ENCODE assay signal across 1 cellular context in the genomic region with DNA sequence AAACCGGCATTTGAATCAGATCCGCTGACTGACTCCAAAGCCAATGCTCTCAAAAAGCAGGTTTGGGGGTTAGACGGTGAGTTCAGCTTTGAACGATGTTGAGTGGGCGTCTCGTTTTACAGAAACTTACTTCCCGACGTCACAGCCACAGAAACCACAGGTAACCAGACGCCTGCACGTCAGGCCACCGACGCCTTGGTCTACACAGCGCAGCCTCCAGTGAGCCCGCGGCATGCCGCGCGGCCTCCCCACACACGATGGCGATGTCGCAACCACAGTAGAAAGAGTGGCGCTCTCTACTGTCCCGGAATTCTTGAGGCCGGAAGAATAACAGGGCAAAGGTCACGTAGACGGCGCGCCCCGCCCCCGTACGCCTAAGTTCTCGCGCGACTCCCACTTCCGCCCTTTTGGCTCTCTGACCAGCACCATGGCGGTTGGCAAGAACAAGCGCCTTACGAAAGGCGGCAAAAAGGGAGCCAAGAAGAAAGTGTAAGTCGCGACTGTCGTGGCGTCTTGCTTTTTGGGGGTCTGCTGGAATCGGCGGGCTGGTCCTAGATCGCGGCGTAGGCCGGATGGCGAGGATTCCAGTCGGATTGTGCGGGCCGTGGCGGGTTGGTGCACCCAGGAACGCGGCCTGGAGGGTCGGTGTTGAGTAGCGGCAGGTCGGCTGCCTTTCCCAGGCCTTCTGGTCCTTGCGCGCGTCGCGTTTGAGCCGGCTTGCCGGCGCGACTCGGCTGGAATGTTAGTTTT.
A peak's percentile ranks its signal among the peaks of the same experiment; 100 is the strongest.
TF ChIP-seq lines count a peak whose summit lies in the region.

A gene (plus strand): TSS at position 403 of the 750 bp plus-strand sequence. CDS start 25 bp downstream, at position 428.

TF ChIP-seq in HepG2, 621 proteins besides CTCF, POLR2A, EP300 and RAD21 (continued from another document and continues in another):
- TF ChIP-seq, protein P1, sequence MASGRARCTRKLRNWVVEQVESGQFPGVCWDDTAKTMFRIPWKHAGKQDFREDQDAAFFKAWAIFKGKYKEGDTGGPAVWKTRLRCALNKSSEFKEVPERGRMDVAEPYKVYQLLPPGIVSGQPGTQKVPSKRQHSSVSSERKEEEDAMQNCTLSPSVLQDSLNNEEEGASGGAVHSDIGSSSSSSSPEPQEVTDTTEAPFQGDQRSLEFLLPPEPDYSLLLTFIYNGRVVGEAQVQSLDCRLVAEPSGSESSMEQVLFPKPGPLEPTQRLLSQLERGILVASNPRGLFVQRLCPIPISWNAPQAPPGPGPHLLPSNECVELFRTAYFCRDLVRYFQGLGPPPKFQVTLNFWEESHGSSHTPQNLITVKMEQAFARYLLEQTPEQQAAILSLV (CRISPR knock-in tag; IDR thresholded peaks at IDR 0.05; ENCODE audit: borderline replicate concordance): peak; percentile 95; the same call in 1 of the 2 replicates
- TF ChIP-seq ZNF598 (CRISPR knock-in tag; IDR thresholded peaks at IDR 0.05; ENCODE audit: borderline replicate concordance) (peak; percentile 93), ZNF703 (CRISPR knock-in tag; IDR thresholded peaks at IDR 0.05; ENCODE audit: borderline replicate concordance) (0 out of 2 replicates have a peak, but pooled peaks have one; percentile 72), ZFP1 (CRISPR knock-in tag; IDR thresholded peaks at IDR 0.05) (peak; percentile 74; the same call in 1 of the 2 replicates), MAZ (IDR thresholded peaks at IDR 0.05; ENCODE audit: borderline replicate concordance, low read depth, low read length) (no peak), MAZ (CRISPR knock-in tag; IDR thresholded peaks at IDR 0.05; ENCODE audit: low read depth) (peak; percentile 90), ZNF564 (CRISPR knock-in tag; IDR thresholded peaks at IDR 0.05) (peak; percentile 89), FIP1L1 (IDR thresholded peaks at IDR 0.05; ENCODE audit: borderline replicate concordance, insufficient read depth, low read depth, low read length) (peak; percentile 65; the same call in 1 of the 2 replicates), ISX (CRISPR knock-in tag; conservative IDR thresholded peaks at IDR 0.05) (peak; percentile 93; the same call in 1 of the 2 replicates), GTF3A (CRISPR knock-in tag; conservative IDR thresholded peaks at IDR 0.05) (no peak), ZNF446 (CRISPR knock-in tag; IDR thresholded peaks at IDR 0.05) (peak; percentile 66; the same call in 1 of the 2 replicates), HOXA5 (CRISPR knock-in tag; IDR thresholded peaks at IDR 0.05) (peak; percentile 79), ESRRA (CRISPR knock-in tag; IDR thresholded peaks at IDR 0.05; ENCODE audit: low read depth) (no peak), FOXM1 (CRISPR knock-in tag; IDR thresholded peaks at IDR 0.05) (no peak), MAFF (IDR thresholded peaks at IDR 0.05; ENCODE audit: low read depth, low read length) (peak; percentile 1; the same call in 1 of the 2 replicates), MBD4 (IDR thresholded peaks at IDR 0.05; ENCODE audit: borderline replicate concordance, low read length) (no peak), NRL (CRISPR knock-in tag; IDR thresholded peaks at IDR 0.05; ENCODE audit: borderline replicate concordance) (peak; percentile 98; the same call in 1 of the 2 replicates), ZNF724P (CRISPR knock-in tag; IDR thresholded peaks at IDR 0.05; ENCODE audit: borderline replicate concordance) (no peak), MTF2 (CRISPR knock-in tag; IDR thresholded peaks at IDR 0.05; ENCODE audit: borderline replicate concordance) (peak; percentile 58; the same call in 1 of the 2 replicates), ZNF747 (CRISPR knock-in tag; IDR thresholded peaks at IDR 0.05; ENCODE audit: borderline replicate concordance) (peak; percentile 97), HOXA7 (CRISPR knock-in tag; IDR thresholded peaks at IDR 0.05) (0 out of 2 replicates have a peak, but pooled peaks have one; percentile 68), ZNF782 (CRISPR knock-in tag; IDR thresholded peaks at IDR 0.05; ENCODE audit: borderline replicate concordance) (peak; percentile 84; the same call in 1 of the 2 replicates), MYNN (CRISPR knock-in tag; IDR thresholded peaks at IDR 0.05; ENCODE audit: low read depth) (0 out of 2 replicates have a peak, but pooled peaks have one; percentile 70), ZNF883 (CRISPR knock-in tag; IDR thresholded peaks at IDR 0.05; ENCODE audit: not compliant biosample characterization) (peak; percentile 94), SRF (IDR thresholded peaks at IDR 0.05; ENCODE audit: low read depth, low read length) (no peak), RBFOX2 (IDR thresholded peaks at IDR 0.05; ENCODE audit: low read depth, low read length) (peak; percentile 98), CBX1 (IDR thresholded peaks at IDR 0.05; ENCODE audit: low read depth) (no peak)
- TF ChIP-seq, protein P2, sequence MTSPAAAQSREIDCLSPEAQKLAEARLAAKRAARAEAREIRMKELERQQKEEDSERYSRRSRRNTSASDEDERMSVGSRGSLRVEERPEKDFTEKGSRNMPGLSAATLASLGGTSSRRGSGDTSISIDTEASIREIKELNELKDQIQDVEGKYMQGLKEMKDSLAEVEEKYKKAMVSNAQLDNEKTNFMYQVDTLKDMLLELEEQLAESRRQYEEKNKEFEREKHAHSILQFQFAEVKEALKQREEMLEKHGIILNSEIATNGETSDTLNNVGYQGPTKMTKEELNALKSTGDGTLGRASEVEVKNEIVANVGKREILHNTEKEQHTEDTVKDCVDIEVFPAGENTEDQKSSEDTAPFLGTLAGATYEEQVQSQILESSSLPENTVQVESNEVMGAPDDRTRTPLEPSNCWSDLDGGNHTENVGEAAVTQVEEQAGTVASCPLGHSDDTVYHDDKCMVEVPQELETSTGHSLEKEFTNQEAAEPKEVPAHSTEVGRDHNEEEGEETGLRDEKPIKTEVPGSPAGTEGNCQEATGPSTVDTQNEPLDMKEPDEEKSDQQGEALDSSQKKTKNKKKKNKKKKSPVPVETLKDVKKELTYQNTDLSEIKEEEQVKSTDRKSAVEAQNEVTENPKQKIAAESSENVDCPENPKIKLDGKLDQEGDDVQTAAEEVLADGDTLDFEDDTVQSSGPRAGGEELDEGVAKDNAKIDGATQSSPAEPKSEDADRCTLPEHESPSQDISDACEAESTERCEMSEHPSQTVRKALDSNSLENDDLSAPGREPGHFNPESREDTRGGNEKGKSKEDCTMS (CRISPR knock-in tag; conservative IDR thresholded peaks at IDR 0.05): no peak; the same call in 1 of the 2 replicates
- TF ChIP-seq, protein P3, sequence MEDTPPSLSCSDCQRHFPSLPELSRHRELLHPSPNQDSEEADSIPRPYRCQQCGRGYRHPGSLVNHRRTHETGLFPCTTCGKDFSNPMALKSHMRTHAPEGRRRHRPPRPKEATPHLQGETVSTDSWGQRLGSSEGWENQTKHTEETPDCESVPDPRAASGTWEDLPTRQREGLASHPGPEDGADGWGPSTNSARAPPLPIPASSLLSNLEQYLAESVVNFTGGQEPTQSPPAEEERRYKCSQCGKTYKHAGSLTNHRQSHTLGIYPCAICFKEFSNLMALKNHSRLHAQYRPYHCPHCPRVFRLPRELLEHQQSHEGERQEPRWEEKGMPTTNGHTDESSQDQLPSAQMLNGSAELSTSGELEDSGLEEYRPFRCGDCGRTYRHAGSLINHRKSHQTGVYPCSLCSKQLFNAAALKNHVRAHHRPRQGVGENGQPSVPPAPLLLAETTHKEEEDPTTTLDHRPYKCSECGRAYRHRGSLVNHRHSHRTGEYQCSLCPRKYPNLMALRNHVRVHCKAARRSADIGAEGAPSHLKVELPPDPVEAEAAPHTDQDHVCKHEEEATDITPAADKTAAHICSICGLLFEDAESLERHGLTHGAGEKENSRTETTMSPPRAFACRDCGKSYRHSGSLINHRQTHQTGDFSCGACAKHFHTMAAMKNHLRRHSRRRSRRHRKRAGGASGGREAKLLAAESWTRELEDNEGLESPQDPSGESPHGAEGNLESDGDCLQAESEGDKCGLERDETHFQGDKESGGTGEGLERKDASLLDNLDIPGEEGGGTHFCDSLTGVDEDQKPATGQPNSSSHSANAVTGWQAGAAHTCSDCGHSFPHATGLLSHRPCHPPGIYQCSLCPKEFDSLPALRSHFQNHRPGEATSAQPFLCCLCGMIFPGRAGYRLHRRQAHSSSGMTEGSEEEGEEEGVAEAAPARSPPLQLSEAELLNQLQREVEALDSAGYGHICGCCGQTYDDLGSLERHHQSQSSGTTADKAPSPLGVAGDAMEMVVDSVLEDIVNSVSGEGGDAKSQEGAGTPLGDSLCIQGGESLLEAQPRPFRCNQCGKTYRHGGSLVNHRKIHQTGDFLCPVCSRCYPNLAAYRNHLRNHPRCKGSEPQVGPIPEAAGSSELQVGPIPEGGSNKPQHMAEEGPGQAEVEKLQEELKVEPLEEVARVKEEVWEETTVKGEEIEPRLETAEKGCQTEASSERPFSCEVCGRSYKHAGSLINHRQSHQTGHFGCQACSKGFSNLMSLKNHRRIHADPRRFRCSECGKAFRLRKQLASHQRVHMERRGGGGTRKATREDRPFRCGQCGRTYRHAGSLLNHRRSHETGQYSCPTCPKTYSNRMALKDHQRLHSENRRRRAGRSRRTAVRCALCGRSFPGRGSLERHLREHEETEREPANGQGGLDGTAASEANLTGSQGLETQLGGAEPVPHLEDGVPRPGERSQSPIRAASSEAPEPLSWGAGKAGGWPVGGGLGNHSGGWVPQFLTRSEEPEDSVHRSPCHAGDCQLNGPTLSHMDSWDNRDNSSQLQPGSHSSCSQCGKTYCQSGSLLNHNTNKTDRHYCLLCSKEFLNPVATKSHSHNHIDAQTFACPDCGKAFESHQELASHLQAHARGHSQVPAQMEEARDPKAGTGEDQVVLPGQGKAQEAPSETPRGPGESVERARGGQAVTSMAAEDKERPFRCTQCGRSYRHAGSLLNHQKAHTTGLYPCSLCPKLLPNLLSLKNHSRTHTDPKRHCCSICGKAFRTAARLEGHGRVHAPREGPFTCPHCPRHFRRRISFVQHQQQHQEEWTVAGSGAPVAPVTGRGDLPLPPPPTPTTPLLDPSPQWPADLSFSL (CRISPR knock-in tag; IDR thresholded peaks at IDR 0.05): no peak
- TF ChIP-seq, protein P4, sequence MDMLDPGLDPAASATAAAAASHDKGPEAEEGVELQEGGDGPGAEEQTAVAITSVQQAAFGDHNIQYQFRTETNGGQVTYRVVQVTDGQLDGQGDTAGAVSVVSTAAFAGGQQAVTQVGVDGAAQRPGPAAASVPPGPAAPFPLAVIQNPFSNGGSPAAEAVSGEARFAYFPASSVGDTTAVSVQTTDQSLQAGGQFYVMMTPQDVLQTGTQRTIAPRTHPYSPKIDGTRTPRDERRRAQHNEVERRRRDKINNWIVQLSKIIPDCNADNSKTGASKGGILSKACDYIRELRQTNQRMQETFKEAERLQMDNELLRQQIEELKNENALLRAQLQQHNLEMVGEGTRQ (IDR thresholded peaks at IDR 0.05; ENCODE audit: low read depth, low read length): no peak
- TF ChIP-seq, protein P4 (CRISPR knock-in tag; IDR thresholded peaks at IDR 0.05; ENCODE audit: borderline replicate concordance): no peak
- TF ChIP-seq, protein P5, sequence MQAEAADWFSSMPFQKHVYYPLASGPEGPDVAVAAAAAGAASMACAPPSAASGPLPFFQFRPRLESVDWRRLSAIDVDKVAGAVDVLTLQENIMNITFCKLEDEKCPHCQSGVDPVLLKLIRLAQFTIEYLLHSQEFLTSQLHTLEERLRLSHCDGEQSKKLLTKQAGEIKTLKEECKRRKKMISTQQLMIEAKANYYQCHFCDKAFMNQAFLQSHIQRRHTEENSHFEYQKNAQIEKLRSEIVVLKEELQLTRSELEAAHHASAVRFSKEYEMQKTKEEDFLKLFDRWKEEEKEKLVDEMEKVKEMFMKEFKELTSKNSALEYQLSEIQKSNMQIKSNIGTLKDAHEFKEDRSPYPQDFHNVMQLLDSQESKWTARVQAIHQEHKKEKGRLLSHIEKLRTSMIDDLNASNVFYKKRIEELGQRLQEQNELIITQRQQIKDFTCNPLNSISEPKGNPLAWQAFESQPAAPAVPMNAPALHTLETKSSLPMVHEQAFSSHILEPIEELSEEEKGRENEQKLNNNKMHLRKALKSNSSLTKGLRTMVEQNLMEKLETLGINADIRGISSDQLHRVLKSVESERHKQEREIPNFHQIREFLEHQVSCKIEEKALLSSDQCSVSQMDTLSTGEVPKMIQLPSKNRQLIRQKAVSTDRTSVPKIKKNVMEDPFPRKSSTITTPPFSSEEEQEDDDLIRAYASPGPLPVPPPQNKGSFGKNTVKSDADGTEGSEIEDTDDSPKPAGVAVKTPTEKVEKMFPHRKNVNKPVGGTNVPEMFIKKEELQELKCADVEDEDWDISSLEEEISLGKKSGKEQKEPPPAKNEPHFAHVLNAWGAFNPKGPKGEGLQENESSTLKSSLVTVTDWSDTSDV (CRISPR knock-in tag; IDR thresholded peaks at IDR 0.05): peak; percentile 79; the same call in 1 of the 2 replicates
- TF ChIP-seq, protein P6, sequence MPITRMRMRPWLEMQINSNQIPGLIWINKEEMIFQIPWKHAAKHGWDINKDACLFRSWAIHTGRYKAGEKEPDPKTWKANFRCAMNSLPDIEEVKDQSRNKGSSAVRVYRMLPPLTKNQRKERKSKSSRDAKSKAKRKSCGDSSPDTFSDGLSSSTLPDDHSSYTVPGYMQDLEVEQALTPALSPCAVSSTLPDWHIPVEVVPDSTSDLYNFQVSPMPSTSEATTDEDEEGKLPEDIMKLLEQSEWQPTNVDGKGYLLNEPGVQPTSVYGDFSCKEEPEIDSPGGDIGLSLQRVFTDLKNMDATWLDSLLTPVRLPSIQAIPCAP (CRISPR knock-in tag; IDR thresholded peaks at IDR 0.05; ENCODE audit: low read depth): no peak
- TF ChIP-seq, protein P7, sequence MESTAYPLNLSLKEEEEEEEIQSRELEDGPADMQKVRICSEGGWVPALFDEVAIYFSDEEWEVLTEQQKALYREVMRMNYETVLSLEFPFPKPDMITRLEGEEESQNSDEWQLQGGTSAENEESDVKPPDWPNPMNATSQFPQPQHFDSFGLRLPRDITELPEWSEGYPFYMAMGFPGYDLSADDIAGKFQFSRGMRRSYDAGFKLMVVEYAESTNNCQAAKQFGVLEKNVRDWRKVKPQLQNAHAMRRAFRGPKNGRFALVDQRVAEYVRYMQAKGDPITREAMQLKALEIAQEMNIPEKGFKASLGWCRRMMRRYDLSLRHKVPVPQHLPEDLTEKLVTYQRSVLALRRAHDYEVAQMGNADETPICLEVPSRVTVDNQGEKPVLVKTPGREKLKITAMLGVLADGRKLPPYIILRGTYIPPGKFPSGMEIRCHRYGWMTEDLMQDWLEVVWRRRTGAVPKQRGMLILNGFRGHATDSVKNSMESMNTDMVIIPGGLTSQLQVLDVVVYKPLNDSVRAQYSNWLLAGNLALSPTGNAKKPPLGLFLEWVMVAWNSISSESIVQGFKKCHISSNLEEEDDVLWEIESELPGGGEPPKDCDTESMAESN (CRISPR knock-in tag; conservative IDR thresholded peaks at IDR 0.05): peak; percentile 52
- TF ChIP-seq, protein P8, sequence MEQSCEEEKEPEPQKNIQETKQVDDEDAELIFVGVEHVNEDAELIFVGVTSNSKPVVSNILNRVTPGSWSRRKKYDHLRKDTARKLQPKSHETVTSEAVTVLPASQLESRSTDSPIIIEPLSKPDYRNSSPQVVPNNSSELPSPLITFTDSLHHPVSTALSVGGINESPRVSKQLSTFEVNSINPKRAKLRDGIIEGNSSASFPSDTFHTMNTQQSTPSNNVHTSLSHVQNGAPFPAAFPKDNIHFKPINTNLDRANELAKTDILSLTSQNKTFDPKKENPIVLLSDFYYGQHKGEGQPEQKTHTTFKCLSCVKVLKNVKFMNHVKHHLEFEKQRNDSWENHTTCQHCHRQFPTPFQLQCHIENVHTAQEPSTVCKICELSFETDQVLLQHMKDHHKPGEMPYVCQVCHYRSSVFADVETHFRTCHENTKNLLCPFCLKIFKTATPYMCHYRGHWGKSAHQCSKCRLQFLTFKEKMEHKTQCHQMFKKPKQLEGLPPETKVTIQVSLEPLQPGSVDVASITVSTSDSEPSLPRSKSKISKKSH (CRISPR knock-in tag; IDR thresholded peaks at IDR 0.05; ENCODE audit: borderline replicate concordance): peak; percentile 90; the same call in 1 of the 2 replicates
